In genomic region chr2:161165266-161165665, GRCh38 we compare ENCODE assay signal across 12 cellular contexts. TPM values are rescaled to one million over a fixed set of nuclear protein-coding genes. Genes with fewer than 3 reads are reported as not detected.
A peak's percentile ranks its signal among the peaks of the same experiment; 100 is the strongest.
DNase-seq lines count a peak whose midpoint lies in the region; ATAC-seq and TF ChIP-seq lines count a peak whose summit lies in the region.
"Had no signal": no experiment of that assay in that cellular context is flagged by ENCODE, and none has a peak within 500 bp of the region (broad histone marks: within the 10 kb centered on the region; RNA-seq: fewer than 3 reads in every experiment).

No MANE protein-coding gene starts in this region.

- H3K36me3 ChIP-seq in upper lobe of left lung (peaks cover 0 to 28% (median 8%) of the 10 kb centered on the region in 4 donors), esophagus muscularis mucosa (peaks cover 0 to 17% (median 7%) of the 10 kb centered on the region in 4 donors)

- TF ChIP-seq POLR2A in upper lobe of left lung (IDR thresholded peaks at IDR 0.05) (no peak), esophagus muscularis mucosa (IDR thresholded peaks at IDR 0.05; ENCODE audit: low read depth) (no peak)

- H3K36me3 Mint-ChIP-seq in activated T-cell treated with anti-CD3 and anti-CD28 coated beads, Interleukin-2, amount 50 U/mL, for 72 hours (ENCODE audit: insufficient read depth in 2 of 2): peaks cover 19 to 26% of the 10 kb centered on the region in 2 donors
- peaks cover 48% of the 10 kb centered on the region for H3K36me3 Mint-ChIP-seq in activated B cell treated with CpG ODN at 0.5 μM for 24 hours (ENCODE audit: low read depth)

- H3K4me1 Mint-ChIP-seq in activated T-cell treated with anti-CD3 and anti-CD28 coated beads, Interleukin-2, amount 50 U/mL, for 72 hours (ENCODE audit: low read depth): peaks cover 92% of the 10 kb centered on the region
- H3K4me1 Mint-ChIP-seq in activated B cell treated with CpG ODN at 0.5 μM for 24 hours: peaks cover 90% of the 10 kb centered on the region

- H3K4me3 Mint-ChIP-seq in activated T-cell treated with anti-CD3 and anti-CD28 coated beads, Interleukin-2, amount 50 U/mL, for 72 hours: peak overlapping the region in 1 of 2 donors; percentile 79
- no peak overlapping the region for H3K4me3 Mint-ChIP-seq in activated B cell treated with CpG ODN at 0.5 μM for 24 hours

- H3K9me3 ChIP-seq in upper lobe of left lung (no peaks in the 10 kb centered on the region), esophagus muscularis mucosa (no peaks in the 10 kb centered on the region)

- H3K27ac ChIP-seq in upper lobe of left lung (peak overlapping the region; percentile 10 to 79 (median 64)), esophagus muscularis mucosa (replicated peaks in 1 of 4) (peak overlapping the region in 1 of 4 donors; percentile 21)
- H3K27ac ChIP-seq: C4-2B had no signal

- H3K4me3 ChIP-seq in foreskin fibroblast (ENCODE audit: low read depth in 1 of 2, low read length in 2 of 2): no peak overlapping the region
- H3K4me3 ChIP-seq in upper lobe of left lung: no peak overlapping the region
- H3K4me3 ChIP-seq in esophagus muscularis mucosa: no peak overlapping the region

- CTCF ChIA-PET in activated B cell treated with CpG ODN at 0.5 μM for 24 hours (lab: Charles Lee): interaction anchor here (1.2 kb wide), 1 partner anchor 101 kb away, joined by 5 read pairs; no protein-coding TSS in a partner anchor

- no peak for ATAC-seq in activated T-cell treated with anti-CD3 and anti-CD28 coated beads, Interleukin-2, amount 50 U/mL, for 72 hours (replicated peaks in 1 of 2)
- ATAC-seq in activated B cell treated with CpG ODN at 0.5 μM for 24 hours (ENCODE audit: low read depth) (no peak), upper lobe of left lung (ENCODE audit: low FRiP score in 2 of 2) (no peak)
- ATAC-seq: activated naive CD4-positive, alpha-beta T cell treated with anti-CD3 and anti-CD28 coated beads, Interleukin-2, amount 50 U/mL, for 72 hours had no signal

- no peak for TF ChIP-seq EP300 in upper lobe of left lung (IDR thresholded peaks at IDR 0.05)
- no peak for TF ChIP-seq EP300 in esophagus muscularis mucosa (IDR thresholded peaks at IDR 0.05)

- intact Hi-C loops in activated B cell treated with CpG ODN at 0.5 μM for 24 hours (cut with micrococcal nuclease) (loop anchor here (10.0 kb wide), 2 partner anchors 1150 to 1880 kb away; partner anchors contain the start of genes IFIH1 and WDSUB1), esophagus muscularis mucosa (cut with DNase I) (no loop called here)

- POLR2A ChIA-PET in activated B cell treated with CpG ODN at 0.5 μM for 24 hours (lab: Charles Lee): interaction anchor here (1.0 to 1.2 kb wide), 2 partner anchors 29 to 77 kb away, joined by 5 to 7 read pairs; no protein-coding TSS in a partner anchor

- H3K4me1 ChIP-seq in upper lobe of left lung: peaks cover 53 to 65% (median 56%) of the 10 kb centered on the region in 4 donors
- peaks cover 31 to 64% (median 59%) of the 10 kb centered on the region in 4 donors for H3K4me1 ChIP-seq in esophagus muscularis mucosa

- peaks cover 0 to 3% of the 10 kb centered on the region in 2 donors for H3K9me3 Mint-ChIP-seq in activated T-cell treated with anti-CD3 and anti-CD28 coated beads, Interleukin-2, amount 50 U/mL, for 72 hours
- H3K9me3 Mint-ChIP-seq in activated B cell treated with CpG ODN at 0.5 μM for 24 hours: no peaks in the 10 kb centered on the region

- H3K27ac Mint-ChIP-seq in activated T-cell treated with anti-CD3 and anti-CD28 coated beads, Interleukin-2, amount 50 U/mL, for 72 hours: peak overlapping the region; percentile 24
- H3K27ac Mint-ChIP-seq in activated B cell treated with CpG ODN at 0.5 μM for 24 hours: peak overlapping the region; percentile 94

- no peak for TF ChIP-seq CTCF in activated B cell treated with CpG ODN at 0.5 μM for 24 hours (IDR thresholded peaks at IDR 0.05)
- TF ChIP-seq CTCF in foreskin fibroblast (IDR thresholded peaks at IDR 0.05; ENCODE audit: low read depth, low read length): no peak
- no peak for TF ChIP-seq CTCF in upper lobe of left lung (IDR thresholded peaks at IDR 0.05)
- TF ChIP-seq CTCF in esophagus muscularis mucosa (IDR thresholded peaks at IDR 0.05): no peak

- no peak for DNase-seq in activated T-cell treated with anti-CD3 and anti-CD28 coated beads, Interleukin-2, amount 50 U/mL, for 72 hours
- DNase-seq in activated T-cell treated with anti-CD3 and anti-CD28 coated beads for 4 hours (no peak), activated B cell treated with CpG ODN at 0.5 μM for 24 hours (no peak), foreskin fibroblast (peak; percentile 29 to 66), upper lobe of left lung (no peak), NCI-H446 treated with DMSO at 0.1 percent for 48 hours (lab: John Stamatoyannopoulos, UW) (no peak), esophagus muscularis mucosa (ENCODE audit: extremely low spot score) (no peak), C1 segment of cervical spinal cord (lab: John Stamatoyannopoulos, UW) (no peak)
- DNase-seq: NCI-H748 treated with DMSO at 0.1 percent for 48 hours, small intestine had no signal

- H3K27me3 Mint-ChIP-seq in activated T-cell treated with anti-CD3 and anti-CD28 coated beads, Interleukin-2, amount 50 U/mL, for 72 hours (ENCODE audit: low read depth): no peaks in the 10 kb centered on the region
- no peaks in the 10 kb centered on the region for H3K27me3 Mint-ChIP-seq in activated B cell treated with CpG ODN at 0.5 μM for 24 hours

- H3K27me3 ChIP-seq in upper lobe of left lung (no peaks in the 10 kb centered on the region), esophagus muscularis mucosa (no peaks in the 10 kb centered on the region)

RNA-seq across cellular contexts. Expression of gene TANK, which starts 5.0 kb away (rescaled TPM):
- total RNA-seq in activated T-cell treated with anti-CD3 and anti-CD28 coated beads, Interleukin-2, amount 50 U/mL, for 72 hours: 10 to 100 TPM; 87.3 to 87.8 TPM
- total RNA-seq in activated B cell treated with CpG ODN at 0.5 μM for 24 hours (130 and 150 TPM in 2 replicates), upper lobe of left lung (100 to 1,000 TPM in 2 of 6 donors, 10 to 100 TPM in 4; 41.9 to 214 (median 75.0) TPM), esophagus muscularis mucosa (10 to 100 TPM; 57.0 to 76.1 (median 69.7) TPM)

Comparison
In these comparisons a context has a peak if more than half of its experiments do, and no peak if none do; other contexts are left out.
1. DNase-seq: peak in foreskin fibroblast (2 of 2); none in activated T-cell treated with anti-CD3 and anti-CD28 coated beads, Interleukin-2, amount 50 U/mL, for 72 hours (0 of 2), activated T-cell treated with anti-CD3 and anti-CD28 coated beads for 4 hours (single experiment), activated B cell treated with CpG ODN at 0.5 μM for 24 hours (single experiment), upper lobe of left lung (0 of 2), NCI-H446 treated with DMSO at 0.1 percent for 48 hours (single experiment), esophagus muscularis mucosa (single experiment) and C1 segment of cervical spinal cord (0 of 14).